ENCODE assay signal across 1 cellular context in the genomic region with DNA sequence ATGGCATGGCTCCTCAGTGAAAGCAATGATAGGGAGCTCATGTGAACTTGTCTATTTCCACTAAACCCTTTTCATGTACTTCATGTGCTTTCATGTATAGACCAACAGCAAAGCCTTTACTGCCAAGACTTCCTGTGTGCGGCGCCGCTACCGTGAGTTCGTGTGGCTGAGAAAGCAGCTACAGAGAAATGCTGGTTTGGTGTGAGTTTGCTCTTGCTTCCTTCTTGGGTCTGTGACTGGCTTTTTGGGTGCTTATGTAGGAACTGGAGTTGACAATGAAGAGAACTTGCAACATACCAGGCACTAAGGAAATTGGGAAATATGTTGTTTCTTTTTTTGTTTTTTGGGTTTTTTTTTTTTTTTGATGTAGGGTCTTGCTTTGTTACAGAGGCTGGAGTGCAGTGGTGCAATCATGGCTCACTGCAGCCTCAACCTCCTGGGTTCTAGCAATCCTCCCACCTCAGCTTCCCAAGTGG.
TF ChIP-seq lines count a peak whose summit lies in the region.

No MANE protein-coding gene starts in this region.

TF ChIP-seq in HepG2, 621 proteins besides CTCF, POLR2A, EP300 and RAD21:
- TF ChIP-seq KLF13 (CRISPR knock-in tag; IDR thresholded peaks at IDR 0.05) = no peak
- no peak for TF ChIP-seq ZNF792 (CRISPR knock-in tag; IDR thresholded peaks at IDR 0.05)
- TF ChIP-seq, protein P1, sequence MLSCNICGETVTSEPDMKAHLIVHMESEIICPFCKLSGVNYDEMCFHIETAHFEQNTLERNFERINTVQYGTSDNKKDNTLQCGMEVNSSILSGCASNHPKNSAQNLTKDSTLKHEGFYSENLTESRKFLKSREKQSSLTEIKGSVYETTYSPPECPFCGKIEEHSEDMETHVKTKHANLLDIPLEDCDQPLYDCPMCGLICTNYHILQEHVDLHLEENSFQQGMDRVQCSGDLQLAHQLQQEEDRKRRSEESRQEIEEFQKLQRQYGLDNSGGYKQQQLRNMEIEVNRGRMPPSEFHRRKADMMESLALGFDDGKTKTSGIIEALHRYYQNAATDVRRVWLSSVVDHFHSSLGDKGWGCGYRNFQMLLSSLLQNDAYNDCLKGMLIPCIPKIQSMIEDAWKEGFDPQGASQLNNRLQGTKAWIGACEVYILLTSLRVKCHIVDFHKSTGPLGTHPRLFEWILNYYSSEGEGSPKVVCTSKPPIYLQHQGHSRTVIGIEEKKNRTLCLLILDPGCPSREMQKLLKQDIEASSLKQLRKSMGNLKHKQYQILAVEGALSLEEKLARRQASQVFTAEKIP (CRISPR knock-in tag; IDR thresholded peaks at IDR 0.05; ENCODE audit: borderline replicate concordance) = no peak
- no peak for TF ChIP-seq ZNF709 (CRISPR knock-in tag; IDR thresholded peaks at IDR 0.05)
- TF ChIP-seq, protein P2, sequence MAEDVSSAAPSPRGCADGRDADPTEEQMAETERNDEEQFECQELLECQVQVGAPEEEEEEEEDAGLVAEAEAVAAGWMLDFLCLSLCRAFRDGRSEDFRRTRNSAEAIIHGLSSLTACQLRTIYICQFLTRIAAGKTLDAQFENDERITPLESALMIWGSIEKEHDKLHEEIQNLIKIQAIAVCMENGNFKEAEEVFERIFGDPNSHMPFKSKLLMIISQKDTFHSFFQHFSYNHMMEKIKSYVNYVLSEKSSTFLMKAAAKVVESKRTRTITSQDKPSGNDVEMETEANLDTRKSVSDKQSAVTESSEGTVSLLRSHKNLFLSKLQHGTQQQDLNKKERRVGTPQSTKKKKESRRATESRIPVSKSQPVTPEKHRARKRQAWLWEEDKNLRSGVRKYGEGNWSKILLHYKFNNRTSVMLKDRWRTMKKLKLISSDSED (CRISPR knock-in tag; IDR thresholded peaks at IDR 0.05) = no peak
- no peak for TF ChIP-seq SCMH1 (CRISPR knock-in tag; IDR thresholded peaks at IDR 0.05; ENCODE audit: borderline replicate concordance)
